ENCODE assay signal across 18 cellular contexts in the genomic region with DNA sequence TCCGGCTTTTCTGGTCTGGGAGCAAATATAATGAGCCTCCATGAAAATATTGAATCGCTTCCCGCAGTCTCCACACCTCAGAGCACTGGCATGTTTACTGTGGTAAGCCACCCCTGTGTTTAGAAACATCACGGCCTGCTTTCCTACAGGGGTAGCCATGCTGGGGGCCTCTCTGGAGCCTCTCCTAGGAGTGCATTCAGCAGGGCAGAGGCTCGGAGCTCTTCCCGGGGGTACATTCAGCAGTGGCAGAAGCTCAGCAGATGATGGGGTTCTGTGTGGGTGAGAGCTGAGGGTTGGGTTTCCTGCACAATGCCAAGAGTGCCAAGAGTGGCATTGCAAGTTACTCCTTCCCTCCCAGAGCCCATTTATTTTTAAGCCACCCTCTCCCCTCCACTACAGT.
DNase-seq lines count a peak whose midpoint lies in the region; ATAC-seq and TF ChIP-seq lines count a peak whose summit lies in the region.
"Had no signal": no experiment of that assay in that cellular context is flagged by ENCODE, and none has a peak within 500 bp of the region (broad histone marks: within the 10 kb centered on the region; RNA-seq: fewer than 3 reads in every experiment).

No MANE protein-coding gene starts in this region.

- no peak for ATAC-seq in HG03039 (IDR thresholded peaks at IDR 0.05; ENCODE audit: unreplicated experiment)
- ATAC-seq in GM18907 (IDR thresholded peaks at IDR 0.05; ENCODE audit: unreplicated experiment), result no peak
- ATAC-seq: activated CD8-positive, alpha-beta memory T cell treated with anti-CD3 and anti-CD28 coated beads, Interleukin-2, amount 10 ng/mL, durations not matched to agents 7 days and 5 days; activated naive CD4-positive, alpha-beta T cell treated with anti-CD3 and anti-CD28 coated beads, Interleukin-2, amount 50 U/mL, for 72 hours; left cardiac atrium; mucosa of descending colon; pancreas; Right ventricle myocardium inferior; stimulated activated memory B cell treated with anti-CD40 and anti-IgM and Interleukin-4, amounts not matched to agents 10 μg/mL and 1 μg/mL and 100 μg/mL, for 72 hours had no signal

- H3K9me3 ChIP-seq in mammary epithelial cell (replicated peaks; ENCODE audit: insufficient read depth, low read length), result no peaks in the 10 kb centered on the region
- H3K9me3 ChIP-seq: mucosa of descending colon, pancreas had no signal

- no peak overlapping the region for H3K4me2 ChIP-seq in mammary epithelial cell (ENCODE audit: insufficient read depth, low read depth, low read length)

- 45% methylated on average over 4 of the region's 6 CpGs for WGBS in mammary epithelial cell (ENCODE audit: low coverage, missing lambda C conversion rate)

- CTCF ChIA-PET in mammary epithelial cell (lab: Charles Lee; ENCODE audit: low non-redundant PET), result no interaction called here

- no peak overlapping the region for H3K4me3 ChIP-seq in mammary epithelial cell (replicated peaks in 1 of 3; ENCODE audit: insufficient read depth in 1 of 3, low read depth in 2 of 3, low read length in 3 of 3)
- H3K4me3 ChIP-seq: mucosa of descending colon, pancreas had no signal

- in situ Hi-C loops in mammary epithelial cell (cut with MboI; ENCODE audit: low sequenced_read_pairs in 2 of 2), result loop anchor here in 1 of 2 donors (25.0 kb wide), 1 partner anchor 485 kb away; no protein-coding TSS in a partner anchor

- no peak for TF ChIP-seq CTCF in mammary epithelial cell (conservative IDR thresholded peaks at IDR 0.05 in 1 of 2, IDR thresholded peaks at IDR 0.05 in 1 of 2; ENCODE audit: extremely low read depth in 1 of 2, insufficient read depth in 1 of 2, low read depth in 1 of 2, low read length in 2 of 2)

- peak; percentile 65 for DNase-seq in NCI-H82 (lab: John Stamatoyannopoulos, UW)
- DNase-seq in NCI-H82 treated with DMSO at 0.1 percent for 48 hours (lab: John Stamatoyannopoulos, UW; ENCODE audit: unreplicated experiment), result no peak
- peak; percentile 87 for DNase-seq in DMS 273 (lab: John Stamatoyannopoulos, UW; ENCODE audit: unreplicated experiment)
- DNase-seq in mammary epithelial cell, result no peak
- peak; percentile 40 for DNase-seq in occipital lobe (lab: John Stamatoyannopoulos, UW)
- DNase-seq in NCI-H524 treated with DMSO at 0.1 percent for 48 hours (lab: John Stamatoyannopoulos, UW), result no peak
- DNase-seq: ACHN; activated CD8-positive, alpha-beta memory T cell treated with anti-CD3 and anti-CD28 coated beads, Interleukin-2, amount 10 ng/mL, durations not matched to agents 7 days and 5 days; central memory CD4-positive, alpha-beta T cell; left cardiac atrium; mucosa of descending colon; T-helper 2 cell had no signal

- dilution Hi-C loops in mammary epithelial cell (cut with HindIII; ENCODE audit: low sequenced_read_pairs), result no loop called here

- H3K36me3 ChIP-seq in mammary epithelial cell (ENCODE audit: insufficient read depth, low read length), result no peaks in the 10 kb centered on the region
- H3K36me3 ChIP-seq: pancreas had no signal

- BruUV-seq in mammary epithelial cell (replicated peaks; lab: Mats Ljungman, UMichigan), result TSS peak; percentile 97

- H4K20me1 ChIP-seq in mammary epithelial cell (ENCODE audit: insufficient read depth, low read length), result no peaks in the 10 kb centered on the region

- H2AFZ ChIP-seq in mammary epithelial cell (ENCODE audit: low read depth, low read length), result peak overlapping the region; percentile 84

- H3K9ac ChIP-seq in mammary epithelial cell (ENCODE audit: insufficient read depth, low read length), result no peak overlapping the region

- H3K79me2 ChIP-seq in mammary epithelial cell (ENCODE audit: insufficient read depth, low read length), result no peaks in the 10 kb centered on the region

- intact Hi-C loops in mammary epithelial cell (cut with micrococcal nuclease), result no loop called here

- peaks cover 6% of the 10 kb centered on the region for H3K4me1 ChIP-seq in mammary epithelial cell (ENCODE audit: insufficient read depth, low read length)
- H3K4me1 ChIP-seq: pancreas had no signal

- peaks cover 8% of the 10 kb centered on the region for H3K27me3 ChIP-seq in mammary epithelial cell (ENCODE audit: insufficient read depth, low read length)

- H3K27ac ChIP-seq in mammary epithelial cell (ENCODE audit: insufficient read depth, low read depth, low read length), result no peak overlapping the region
- H3K27ac ChIP-seq: pancreas had no signal

Comparison
In these comparisons a context has a peak if more than half of its experiments do, and no peak if none do; other contexts are left out.
1. DNase-seq: peak in NCI-H82 (single experiment), DMS 273 (single experiment) and occipital lobe (single experiment); none in NCI-H82 treated with DMSO at 0.1 percent for 48 hours (single experiment), mammary epithelial cell (single experiment) and NCI-H524 treated with DMSO at 0.1 percent for 48 hours (single experiment).